Comparison of ENCODE assay signal across 8 cellular contexts in the genomic region with DNA sequence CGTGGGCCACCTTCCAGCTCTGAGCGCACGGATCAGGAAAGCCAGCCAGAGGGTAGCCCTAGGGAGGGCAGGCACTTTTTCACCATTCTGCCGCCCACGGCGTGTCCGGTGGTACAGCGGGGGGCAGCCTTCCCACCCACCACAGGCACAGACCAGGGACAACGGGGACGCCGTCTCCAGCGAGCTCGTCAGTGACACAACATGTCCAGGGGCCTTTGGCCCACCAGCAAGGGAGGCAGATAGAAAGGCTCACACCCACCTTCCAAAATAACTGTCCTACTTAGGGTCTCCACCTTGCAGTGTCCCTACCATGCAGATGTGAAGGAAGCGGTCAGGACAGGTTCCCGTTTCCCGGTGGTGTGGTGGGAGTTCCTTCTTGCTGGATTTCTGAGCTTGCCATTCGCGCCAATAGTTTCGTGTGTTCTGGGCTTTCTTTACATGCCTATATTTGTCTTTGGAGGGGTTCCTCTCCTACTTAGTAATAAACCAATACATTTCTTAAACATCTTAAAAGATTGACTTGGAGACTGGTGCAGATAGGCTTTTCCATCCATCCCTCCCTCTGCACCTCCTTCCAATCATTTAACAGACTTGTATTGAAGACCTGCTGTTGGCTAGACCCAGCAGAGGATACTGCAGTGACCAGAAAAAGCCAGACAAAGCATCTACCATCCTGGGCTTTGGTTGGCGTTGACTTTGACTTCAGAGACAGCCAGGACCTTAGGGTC. TPM values are rescaled to one million over a fixed set of nuclear protein-coding genes. Genes with fewer than 3 reads are reported as not detected.
DNase-seq lines count a peak whose midpoint lies in the region; ATAC-seq and TF ChIP-seq lines count a peak whose summit lies in the region.

No MANE protein-coding gene starts in this region.

- H3K4me3 ChIP-seq in esophagus (ENCODE audit: low read depth in 1 of 2, low read length in 2 of 2) (peak overlapping the region; percentile 86 to 95), osteoblast (ENCODE audit: insufficient read depth, low read length) (peak overlapping the region; percentile 98)

- H3K36me3 ChIP-seq in esophagus (ENCODE audit: control insufficient read depth in 2 of 2, insufficient read depth in 2 of 2, low read length in 1 of 2) = no peaks in the 10 kb centered on the region
- H3K36me3 ChIP-seq in osteoblast (ENCODE audit: insufficient read depth, low read length) = peaks cover 34% of the 10 kb centered on the region

- H3K9me3 ChIP-seq in esophagus (ENCODE audit: control insufficient read depth in 2 of 2, insufficient read depth in 1 of 2, low read depth in 1 of 2, low read length in 1 of 2) = no peaks in the 10 kb centered on the region
- H3K9me3 ChIP-seq in osteoblast (ENCODE audit: low read depth, low read length) = peaks cover 5% of the 10 kb centered on the region

- 6 to 7% methylated on average over 20 of the region's 20 CpGs for WGBS in esophagus, 2 donors

- H3K79me2 ChIP-seq in osteoblast (ENCODE audit: insufficient read depth, low read length) = peaks cover 59% of the 10 kb centered on the region

- DNase-seq in AG20443 (ENCODE audit: low spot score) (peak; percentile 32), RKO (ENCODE audit: low spot score) (peak; percentile 38), osteoblast (ENCODE audit: insufficient read length, low spot score, missing footprints) (peak; percentile 67), globus pallidus (ENCODE audit: low spot score) (no peak), NCI-H1417 treated with DMSO at 0.1 percent for 48 hours (lab: John Stamatoyannopoulos, UW) (no peak)
- DNase-seq in stimulated activated CD4-positive, alpha-beta T cell treated with anti-CD3 and anti-CD28 coated beads, Interleukin-1b, Interleukin-23, amount 100 ng/mL, for 48 hours = no peak

- H3K27me3 ChIP-seq in esophagus (ENCODE audit: control insufficient read depth in 1 of 2, insufficient read depth in 2 of 2, low read length in 2 of 2) (no peaks in the 10 kb centered on the region), osteoblast (ENCODE audit: insufficient read depth, low read length) (no peaks in the 10 kb centered on the region)

- H3K27ac ChIP-seq in esophagus (ENCODE audit: low read depth in 2 of 2, low read length in 1 of 2) (peak overlapping the region; percentile 94 to 96), osteoblast (ENCODE audit: low read depth, low read length) (peak overlapping the region; percentile 100)

- H3K4me1 ChIP-seq in esophagus (ENCODE audit: control insufficient read depth in 2 of 2, insufficient read depth in 2 of 2, low read length in 1 of 2) = peaks cover 5 to 15% of the 10 kb centered on the region in 2 donors
- peaks cover 72% of the 10 kb centered on the region for H3K4me1 ChIP-seq in osteoblast (ENCODE audit: insufficient read depth, low read length)

- H4K20me1 ChIP-seq in osteoblast (ENCODE audit: insufficient read depth, low read length) = no peaks in the 10 kb centered on the region

- peak overlapping the region; percentile 100 for H3K4me2 ChIP-seq in osteoblast (ENCODE audit: insufficient read depth, low read length)

- TF ChIP-seq CTCF in osteoblast (IDR thresholded peaks at IDR 0.05; ENCODE audit: extremely low read depth, low read depth, low read length) = no peak

- peak; percentile 7 for ATAC-seq in GM21786 (IDR thresholded peaks at IDR 0.05; ENCODE audit: unreplicated experiment)

- H2AFZ ChIP-seq in osteoblast (ENCODE audit: low read length) = no peak overlapping the region

RNA-seq across cellular contexts. Expression of gene ASB1, which starts 0.9 kb away (rescaled TPM):
- polyA plus RNA-seq in esophagus = 10 to 100 TPM; 10.1 to 10.8 TPM
- total RNA-seq in osteoblast = 26.5 and 27.9 TPM in 2 replicates

Comparison
In these comparisons a context has a peak if more than half of its experiments do, and no peak if none do; other contexts are left out.
1. DNase-seq: peak in AG20443 (single experiment), RKO (single experiment) and osteoblast (single experiment); none in globus pallidus (single experiment), NCI-H1417 treated with DMSO at 0.1 percent for 48 hours (single experiment) and stimulated activated CD4-positive, alpha-beta T cell treated with anti-CD3 and anti-CD28 coated beads, Interleukin-1b, Interleukin-23, amount 100 ng/mL, for 48 hours (single experiment).